19 cellular contexts compared by ENCODE assay signal in genomic region chr20:50388733-50389436, GRCh38.
DNase-seq lines count a peak whose midpoint lies in the region; ATAC-seq and TF ChIP-seq lines count a peak whose summit lies in the region.
"Had no signal": no experiment of that assay in that cellular context is flagged by ENCODE, and none has a peak within 500 bp of the region (broad histone marks: within the 10 kb centered on the region; RNA-seq: fewer than 3 reads in every experiment).

No MANE protein-coding gene starts in this region.

- no peaks in the 10 kb centered on the region for H3K4me1 ChIP-seq in neural progenitor cell

- no peaks in the 10 kb centered on the region for H3K36me3 ChIP-seq in neural progenitor cell
- H3K36me3 ChIP-seq: brain microvascular endothelial cell had no signal

- no TSS peak for BruUV-seq in MCF 10A (replicated peaks; lab: Mats Ljungman, UMichigan)

- H3K27me3 Mint-ChIP-seq in neural progenitor cell (ENCODE audit: insufficient read depth, low read depth) (peaks cover 14% of the 10 kb centered on the region), MCF 10A (ENCODE audit: insufficient read depth, unreplicated experiment) (no peaks in the 10 kb centered on the region)

- CTCF ChIA-PET in MCF 10A (lab: Yijun Ruan, JAX), result no interaction called here

- H3K9me3 Mint-ChIP-seq in neural progenitor cell (no peaks in the 10 kb centered on the region), MCF 10A (ENCODE audit: unreplicated experiment) (peaks cover 5% of the 10 kb centered on the region)
- H3K9me3 Mint-ChIP-seq: dendritic cell treated with granulocyte-macrophage colony-stimulating factor and Interleukin-4, amounts not matched to agents 40 ng/mL and 50 ng/mL, for 4 days; nephron had no signal

- intact Hi-C loops in left ventricle myocardium superior (cut with micrococcal nuclease) (no loop called here), MCF 10A (cut with micrococcal nuclease) (no loop called here)

- DNase-seq in SW480 (ENCODE audit: low spot score) (peak; percentile 79), left ventricle myocardium superior (peak; percentile 23), neural progenitor cell (ENCODE audit: low spot score) (no peak), MCF 10A (ENCODE audit: unreplicated experiment) (no peak), GOT3 (lab: John Stamatoyannopoulos, UW) (no peak)
- no peak for DNase-seq in NK-92 treated with Interleukin-12 subunit alpha and Interleukin-12 subunit beta, amount 100 ng/mL, for 24 hours (lab: John Stamatoyannopoulos, UW)
- DNase-seq: activated CD4-positive, alpha-beta T cell treated with anti-CD3 and anti-CD28 coated beads for 1 hour; activated CD8-positive, alpha-beta memory T cell treated with anti-CD3 and anti-CD28 coated beads, Interleukin-2, amount 50 U/mL, for 4 hours; activated naive CD4-positive, alpha-beta T cell; brain microvascular endothelial cell; NCI-H1417 treated with DMSO at 0.1 percent for 48 hours; SHP77; stimulated activated naive CD8-positive, alpha-beta T cell treated with anti-CD3 and anti-CD28 coated beads, Interleukin-15, Interleukin-2, amounts not matched to agents 100 U/mL and 50 U/mL, for 24 hours; T1000 had no signal

- no peak for TF ChIP-seq CTCF in C4-2B (conservative IDR thresholded peaks at IDR 0.05)
- TF ChIP-seq CTCF in neural progenitor cell (IDR thresholded peaks at IDR 0.05), result no peak
- no peak for TF ChIP-seq CTCF in MCF 10A (IDR thresholded peaks at IDR 0.05; ENCODE audit: unreplicated experiment)

- no peak overlapping the region for H3K9ac ChIP-seq in neural progenitor cell

- H3K4me3 ChIP-seq in neural progenitor cell, result no peak overlapping the region
- H3K4me3 ChIP-seq: lung had no signal

- no peak overlapping the region for H3K4me2 ChIP-seq in neural progenitor cell

- no peaks in the 10 kb centered on the region for H3K79me2 ChIP-seq in neural progenitor cell (ENCODE audit: low read depth)

- peak overlapping the region; percentile 34 for H2AFZ ChIP-seq in neural progenitor cell (replicated peaks)

- no peaks in the 10 kb centered on the region for H3F3A ChIP-seq in neural progenitor cell (ENCODE audit: low read depth)

- H3K4me3 Mint-ChIP-seq in neural progenitor cell (no peak overlapping the region), MCF 10A (ENCODE audit: unreplicated experiment) (no peak overlapping the region)
- H3K4me3 Mint-ChIP-seq: dendritic cell treated with granulocyte-macrophage colony-stimulating factor and Interleukin-4, amounts not matched to agents 40 ng/mL and 50 ng/mL, for 4 days; nephron had no signal

- H3K9me3 ChIP-seq in neural progenitor cell (ENCODE audit: low read depth), result no peaks in the 10 kb centered on the region

- H3K36me3 Mint-ChIP-seq in neural progenitor cell (no peaks in the 10 kb centered on the region), MCF 10A (ENCODE audit: insufficient read depth, unreplicated experiment) (no peaks in the 10 kb centered on the region)

- no peaks in the 10 kb centered on the region for H4K20me1 ChIP-seq in neural progenitor cell (ENCODE audit: low read depth)

- H3K4me1 Mint-ChIP-seq in neural progenitor cell (peaks cover 23% of the 10 kb centered on the region), MCF 10A (ENCODE audit: insufficient read depth, unreplicated experiment) (peaks cover 10% of the 10 kb centered on the region)

- H3K27ac Mint-ChIP-seq in neural progenitor cell (peak overlapping the region; percentile 74), MCF 10A (ENCODE audit: low read depth, unreplicated experiment) (no peak overlapping the region)
- H3K27ac Mint-ChIP-seq: dendritic cell treated with granulocyte-macrophage colony-stimulating factor and Interleukin-4, amounts not matched to agents 40 ng/mL and 50 ng/mL, for 4 days; nephron had no signal

- ATAC-seq in left ventricle myocardium superior, result peak; percentile 4
- ATAC-seq in HG03521 (IDR thresholded peaks at IDR 0.05; ENCODE audit: unreplicated experiment), result no peak
- ATAC-seq: stimulated activated naive CD8-positive, alpha-beta T cell treated with anti-CD3 and anti-CD28 coated beads, Interleukin-15, Interleukin-2, amounts not matched to agents 100 U/mL and 50 U/mL, for 24 hours had no signal

- H3K27me3 ChIP-seq in neural progenitor cell, result no peaks in the 10 kb centered on the region
- H3K27me3 ChIP-seq: brain microvascular endothelial cell had no signal

- H3K27ac ChIP-seq in C4-2B, result peak overlapping the region; percentile 31; the same call in 1 of the 2 replicates
- no peak overlapping the region for H3K27ac ChIP-seq in neural progenitor cell

- POLR2A ChIA-PET in MCF 10A (lab: Yijun Ruan, JAX), result no interaction called here

Comparison
In these comparisons a context has a peak if more than half of its experiments do, and no peak if none do; other contexts are left out.
1. DNase-seq: peak in SW480 (single experiment) and left ventricle myocardium superior (single experiment); none in neural progenitor cell (single experiment), MCF 10A (single experiment), GOT3 (single experiment) and NK-92 treated with Interleukin-12 subunit alpha and Interleukin-12 subunit beta, amount 100 ng/mL, for 24 hours (single experiment).